ENCODE assay signal across 12 cellular contexts in the genomic region with DNA sequence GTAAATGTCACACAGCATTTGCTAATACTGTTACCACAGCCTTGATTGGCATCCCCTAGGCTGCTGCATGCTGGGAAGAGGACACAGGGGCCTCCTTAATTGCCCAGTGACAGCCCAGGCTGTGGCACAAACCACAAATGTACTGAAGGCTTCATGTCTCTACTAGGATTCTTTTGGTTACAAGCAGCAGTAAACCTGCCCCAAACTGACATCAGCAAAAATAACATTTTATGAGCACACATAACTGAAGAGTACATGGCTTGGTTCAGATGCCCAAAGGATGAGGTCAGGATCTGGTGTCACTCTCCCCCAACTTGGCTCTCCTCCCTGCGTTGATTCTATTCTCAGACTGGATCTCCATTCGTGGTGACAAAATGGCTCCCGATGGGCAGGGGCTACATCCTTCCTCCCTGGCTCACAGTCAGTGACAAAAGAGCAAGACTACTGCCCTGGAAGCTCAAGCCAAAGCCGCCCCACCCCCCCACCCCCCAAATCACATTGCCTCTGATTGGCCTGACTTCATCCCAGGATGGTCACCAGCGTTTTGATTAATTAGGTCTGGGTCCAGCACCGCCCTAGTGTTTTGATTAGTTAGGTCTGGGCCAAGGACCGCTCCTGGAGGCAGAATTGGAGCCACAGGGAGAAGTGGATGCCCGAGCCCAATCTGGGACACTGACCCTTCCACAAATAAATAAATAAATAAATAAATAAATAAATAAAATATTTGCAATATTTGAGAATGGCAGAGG.
DNase-seq lines count a peak whose midpoint lies in the region; ATAC-seq and TF ChIP-seq lines count a peak whose summit lies in the region.
"Had no signal": no experiment of that assay in that cellular context is flagged by ENCODE, and none has a peak within 500 bp of the region (broad histone marks: within the 10 kb centered on the region; RNA-seq: fewer than 3 reads in every experiment).

No MANE protein-coding gene starts in this region.

- DNase-seq in ELF-1 (ENCODE audit: low read depth, low spot score) (peak; percentile 16), NB4 (ENCODE audit: low read depth) (peak; percentile 40), epidermal melanocyte (ENCODE audit: insufficient read length, low spot score) (peak; percentile 34), renal cortical epithelial cell (ENCODE audit: low read depth) (peak; percentile 16), Right ventricle myocardium inferior (ENCODE audit: missing footprints) (no peak), hypothalamus (lab: John Stamatoyannopoulos, UW) (no peak)
- DNase-seq: activated CD4-positive, alpha-beta T cell treated with anti-CD3 and anti-CD28 coated beads, Interleukin-2, amount 50 U/mL, for 48 hours; body of pancreas; NCI-H2029 treated with DMSO at 0.1 percent for 48 hours; trophoblast cell had no signal

- ATAC-seq in HG02973 (IDR thresholded peaks at IDR 0.05; ENCODE audit: unreplicated experiment) (no peak), GM18909 (IDR thresholded peaks at IDR 0.05; ENCODE audit: poor library complexity, unreplicated experiment) (no peak), Right ventricle myocardium inferior (no peak)
- ATAC-seq: body of pancreas had no signal

- no peak overlapping the region for H3K4me3 ChIP-seq in NB4 (ENCODE audit: low read depth, low read length)
- H3K4me3 ChIP-seq: body of pancreas had no signal

- TF ChIP-seq CTCF in NB4 (IDR thresholded peaks at IDR 0.05; ENCODE audit: low read depth, low read length) = no peak

- TF ChIP-seq POLR2A in NB4 (IDR thresholded peaks at IDR 0.05; ENCODE audit: extremely low read depth, insufficient read length) = no peak

- intact Hi-C loops in Right ventricle myocardium inferior (cut with DNase I) = no loop called here

Comparison
In these comparisons a context has a peak if more than half of its experiments do, and no peak if none do; other contexts are left out.
1. DNase-seq: peak in ELF-1 (single experiment), NB4 (single experiment), epidermal melanocyte (single experiment) and renal cortical epithelial cell (single experiment); none in Right ventricle myocardium inferior (single experiment) and hypothalamus (0 of 51).